Comparison of ENCODE assay signal across 13 cellular contexts in genomic region chr1:14415396-14415795, GRCh38.
DNase-seq lines count a peak whose midpoint lies in the region; ATAC-seq and TF ChIP-seq lines count a peak whose summit lies in the region.
"Had no signal": no experiment of that assay in that cellular context is flagged by ENCODE, and none has a peak within 500 bp of the region (broad histone marks: within the 10 kb centered on the region; RNA-seq: fewer than 3 reads in every experiment).

No MANE protein-coding gene starts in this region.

- H3K4me2 ChIP-seq in Karpas-422 (ENCODE audit: low read depth, low read length, poor library complexity, severe bottlenecking) = no peak overlapping the region
- H3K4me2 ChIP-seq in neuronal stem cell (ENCODE audit: insufficient read depth, low read length, poor library complexity, severe bottlenecking) = no peak overlapping the region

- no peak overlapping the region for H3K14ac ChIP-seq in neuronal stem cell (ENCODE audit: low read length)

- no peak overlapping the region for H2BK120ac ChIP-seq in neuronal stem cell (ENCODE audit: low read depth, low read length)

- peak overlapping the region; percentile 85 for H3K23ac ChIP-seq in neuronal stem cell (ENCODE audit: low read depth, low read length, poor library complexity)

- H3K36me3 ChIP-seq in Karpas-422 (ENCODE audit: insufficient read depth, low read length) = no peaks in the 10 kb centered on the region
- no peaks in the 10 kb centered on the region for H3K36me3 ChIP-seq in neuronal stem cell (replicated peaks in 1 of 2; ENCODE audit: control insufficient read depth in 2 of 2, insufficient read depth in 2 of 2, low read length in 2 of 2)

- no peaks in the 10 kb centered on the region for H3K9me2 ChIP-seq in Karpas-422 (replicated peaks; ENCODE audit: insufficient read depth, low read length)

- no peaks in the 10 kb centered on the region for H3K9me3 ChIP-seq in Karpas-422 (ENCODE audit: low read length)
- peaks cover 0 to 4% of the 10 kb centered on the region in 2 donors for H3K9me3 ChIP-seq in neuronal stem cell (replicated peaks in 1 of 2; ENCODE audit: control insufficient read depth in 2 of 2, insufficient read depth in 1 of 2, low read depth in 1 of 2, low read length in 2 of 2)

- no peaks in the 10 kb centered on the region for H3K79me1 ChIP-seq in neuronal stem cell (ENCODE audit: low read depth, low read length)

- in situ Hi-C loops in astrocyte of the cerebellum (cut with HindIII; ENCODE audit: low sequenced_read_pairs) = no loop called here

- H2BK12ac ChIP-seq in neuronal stem cell (ENCODE audit: low read length) = no peak overlapping the region

- H3K4me3 ChIP-seq in Karpas-422 (ENCODE audit: low read length) (no peak overlapping the region), astrocyte of the cerebellum (ENCODE audit: low read depth, low read length) (no peak overlapping the region), neuronal stem cell (ENCODE audit: low read length in 2 of 2) (no peak overlapping the region)
- H3K4me3 ChIP-seq: lung had no signal

- H3K4me1 ChIP-seq in Karpas-422 (ENCODE audit: low read length) (no peaks in the 10 kb centered on the region), neuronal stem cell (ENCODE audit: control insufficient read depth in 2 of 2, insufficient read depth in 1 of 2, low read depth in 1 of 2, low read length in 2 of 2) (peaks cover 0 to 5% of the 10 kb centered on the region in 2 donors)

- no peak overlapping the region for H4K91ac ChIP-seq in neuronal stem cell (ENCODE audit: low read depth, low read length, poor library complexity)

- peak overlapping the region; percentile 82 for H2BK5ac ChIP-seq in neuronal stem cell (ENCODE audit: low read length)

- peak overlapping the region; percentile 58 for H2BK15ac ChIP-seq in neuronal stem cell (ENCODE audit: low read length)

- no peak overlapping the region for H3K4ac ChIP-seq in neuronal stem cell (ENCODE audit: low read length)

- intact Hi-C loops in posterior vena cava (cut with DNase I) = no loop called here

- no peaks in the 10 kb centered on the region for H4K20me1 ChIP-seq in Karpas-422 (ENCODE audit: insufficient read depth, low read depth, low read length)

- WGBS in neuronal stem cell (ENCODE audit: extremely low coverage in 2 of 2, insufficient read length in 2 of 2, insufficient replicate concordance in 1 of 2), 2 donors = no CpG with 5 or more reads among the region's 3 CpGs

- H3K79me2 ChIP-seq in Karpas-422 (ENCODE audit: low read length) = no peaks in the 10 kb centered on the region

- H3K27ac ChIP-seq in Karpas-422 (ENCODE audit: low read length) (no peak overlapping the region), neuronal stem cell (replicated peaks; ENCODE audit: low read length) (no peak overlapping the region)

- H3K9ac ChIP-seq in Karpas-422 (ENCODE audit: low read length) = no peak overlapping the region
- H3K9ac ChIP-seq in neuronal stem cell (ENCODE audit: low read depth, low read length, poor library complexity) = no peak overlapping the region

- H2AK5ac ChIP-seq in neuronal stem cell (ENCODE audit: low read depth, low read length) = no peak overlapping the region

- no peak for ATAC-seq in GM21529 (IDR thresholded peaks at IDR 0.05; ENCODE audit: unreplicated experiment)

- peak; percentile 17 for TF ChIP-seq CTCF in astrocyte of the cerebellum (IDR thresholded peaks at IDR 0.05; ENCODE audit: low read depth, low read length, missing control alignments)

- H3K27me3 ChIP-seq in Karpas-422 (ENCODE audit: low read length) = no peaks in the 10 kb centered on the region
- H3K27me3 ChIP-seq in neuronal stem cell (ENCODE audit: control insufficient read depth in 3 of 3, insufficient read depth in 3 of 3, low read depth in 1 of 3, low read length in 3 of 3) = no peaks in the 10 kb centered on the region

- DNase-seq in activated CD4-positive, alpha-beta T cell treated with anti-CD3 and anti-CD28 coated beads, Interleukin-2, amount 50 U/mL, for 48 hours = peak; percentile 3 to 5
- DNase-seq in activated CD4-positive, alpha-beta T cell treated with anti-CD3 and anti-CD28 coated beads, Interleukin-2, amount 50 U/mL, for 1 hour = no peak
- peak; percentile 75 for DNase-seq in Karpas-422
- DNase-seq in astrocyte of the cerebellum (ENCODE audit: low read depth) = no peak
- no peak for DNase-seq in neuronal stem cell (ENCODE audit: low spot score)
- no peak for DNase-seq in posterior vena cava (ENCODE audit: low spot score)
- no peak for DNase-seq in HPDE6-E6E7 (ENCODE audit: extremely low spot score)
- DNase-seq: activated CD4-positive, alpha-beta T cell treated with anti-CD3 and anti-CD28 coated beads, Interleukin-2, amount 10 ng/mL, durations not matched to agents 24 days and 14 days; activated effector memory CD4-positive, alpha-beta T cell treated with anti-CD3 and anti-CD28 coated beads, Interleukin-2, amount 50 U/mL, for 16 hours; NCI-H524 treated with DMSO at 0.1 percent for 48 hours; occipital lobe had no signal

- H3K18ac ChIP-seq in neuronal stem cell (ENCODE audit: low read length) = peak overlapping the region; percentile 64

- H4K8ac ChIP-seq in neuronal stem cell (ENCODE audit: low read depth, low read length) = no peak overlapping the region

- H2AFZ ChIP-seq in Karpas-422 (ENCODE audit: low read length) = no peak overlapping the region
- no peak overlapping the region for H2AFZ ChIP-seq in neuronal stem cell (ENCODE audit: low read length)

Comparison
In these comparisons a context has a peak if more than half of its experiments do, and no peak if none do; other contexts are left out.
1. DNase-seq: peak in activated CD4-positive, alpha-beta T cell treated with anti-CD3 and anti-CD28 coated beads, Interleukin-2, amount 50 U/mL, for 48 hours (2 of 2) and Karpas-422 (single experiment); none in activated CD4-positive, alpha-beta T cell treated with anti-CD3 and anti-CD28 coated beads, Interleukin-2, amount 50 U/mL, for 1 hour (single experiment), astrocyte of the cerebellum (single experiment), neuronal stem cell (single experiment), posterior vena cava (single experiment) and HPDE6-E6E7 (single experiment).